Comparison of ENCODE assay signal across 8 cellular contexts in the genomic region with DNA sequence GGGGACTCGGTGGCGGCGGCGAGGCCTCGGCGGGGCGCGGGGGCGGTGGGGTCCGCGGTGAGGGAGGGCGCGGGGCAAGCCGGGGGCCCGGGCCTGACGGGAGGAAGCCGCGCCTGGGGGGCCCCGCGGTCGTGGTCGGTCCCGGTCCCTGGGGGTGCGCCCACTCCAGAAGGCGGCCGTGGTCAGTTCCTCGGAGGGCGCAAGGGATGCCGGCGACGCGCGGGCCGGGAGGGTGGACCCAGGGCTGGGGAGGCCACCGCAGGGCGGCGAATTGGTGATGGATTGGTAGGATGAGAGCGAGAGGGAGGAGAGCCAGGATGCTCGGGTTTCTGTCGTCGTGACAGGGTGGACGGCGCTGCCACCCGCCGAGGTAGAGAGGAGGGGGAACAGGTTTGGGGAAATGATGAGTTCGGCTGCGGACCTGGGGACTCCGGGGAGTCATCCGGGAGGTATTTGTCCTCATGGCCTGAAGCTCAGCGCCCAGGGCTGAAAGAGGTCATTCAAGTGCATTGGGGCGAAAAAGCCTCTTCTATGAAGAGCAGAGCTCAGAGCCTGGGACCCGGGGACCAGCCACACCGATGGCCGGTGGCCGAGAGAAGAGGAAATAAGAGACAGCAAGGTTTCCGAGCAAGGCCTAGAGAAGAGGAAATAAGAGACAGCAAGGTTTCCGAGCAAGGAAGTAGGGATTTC. TPM values are rescaled to one million over a fixed set of nuclear protein-coding genes. Genes with fewer than 3 reads are reported as not detected.
A peak's percentile ranks its signal among the peaks of the same experiment; 100 is the strongest.
DNase-seq lines count a peak whose midpoint lies in the region; ATAC-seq and TF ChIP-seq lines count a peak whose summit lies in the region.

No MANE protein-coding gene starts in this region.

- peak; percentile 38 for ATAC-seq in HG02759 (IDR thresholded peaks at IDR 0.05; ENCODE audit: unreplicated experiment)

- peak overlapping the region; percentile 98 for H3K4me3 Mint-ChIP-seq in stimulated activated naive CD8-positive, alpha-beta T cell treated with anti-CD3 and anti-CD28 coated beads, Interleukin-15, Interleukin-2, amounts not matched to agents 100 ng/mL and 50 ng/mL, for 24 hours

- H3K27me3 ChIP-seq in mononuclear cell (ENCODE audit: insufficient read depth, low read length): no peaks in the 10 kb centered on the region

- DNase-seq in NCI-H82 (lab: John Stamatoyannopoulos, UW): peak; percentile 45
- DNase-seq in NCI-H82 treated with DMSO at 0.1 percent for 48 hours (lab: John Stamatoyannopoulos, UW; ENCODE audit: unreplicated experiment): no peak
- DNase-seq in NCI-H146 treated with DMSO at 0.1 percent for 48 hours (lab: John Stamatoyannopoulos, UW; ENCODE audit: unreplicated experiment): peak; percentile 0
- DNase-seq in activated CD8-positive, alpha-beta memory T cell treated with anti-CD3 and anti-CD28 coated beads, Interleukin-2, amount 50 U/mL, for 4 hours: peak; percentile 32
- DNase-seq in epithelial cell of esophagus (ENCODE audit: low read depth): peak; percentile 21

- H3K4me3 ChIP-seq in epithelial cell of esophagus (ENCODE audit: low read length): peak overlapping the region; percentile 68
- H3K4me3 ChIP-seq in mononuclear cell (ENCODE audit: low read length): peak overlapping the region; percentile 67

- no peak for TF ChIP-seq CTCF in epithelial cell of esophagus (IDR thresholded peaks at IDR 0.05; ENCODE audit: insufficient read depth, low read depth, low read length, missing control alignments)

- H3K9me3 ChIP-seq in mononuclear cell (ENCODE audit: low read depth, low read length): no peaks in the 10 kb centered on the region

- peaks cover 23% of the 10 kb centered on the region for H3K36me3 Mint-ChIP-seq in stimulated activated naive CD8-positive, alpha-beta T cell treated with anti-CD3 and anti-CD28 coated beads, Interleukin-15, Interleukin-2, amounts not matched to agents 100 ng/mL and 50 ng/mL, for 24 hours (ENCODE audit: low read depth)

- peaks cover 40% of the 10 kb centered on the region for H3K4me1 ChIP-seq in mononuclear cell (ENCODE audit: insufficient read depth, low read length)

- no peaks in the 10 kb centered on the region for H3K9me3 Mint-ChIP-seq in stimulated activated naive CD8-positive, alpha-beta T cell treated with anti-CD3 and anti-CD28 coated beads, Interleukin-15, Interleukin-2, amounts not matched to agents 100 ng/mL and 50 ng/mL, for 24 hours

- peak overlapping the region; percentile 85 for H3K27ac Mint-ChIP-seq in stimulated activated naive CD8-positive, alpha-beta T cell treated with anti-CD3 and anti-CD28 coated beads, Interleukin-15, Interleukin-2, amounts not matched to agents 100 ng/mL and 50 ng/mL, for 24 hours

- no peaks in the 10 kb centered on the region for H3K27me3 Mint-ChIP-seq in stimulated activated naive CD8-positive, alpha-beta T cell treated with anti-CD3 and anti-CD28 coated beads, Interleukin-15, Interleukin-2, amounts not matched to agents 100 ng/mL and 50 ng/mL, for 24 hours

- H3K4me1 Mint-ChIP-seq in stimulated activated naive CD8-positive, alpha-beta T cell treated with anti-CD3 and anti-CD28 coated beads, Interleukin-15, Interleukin-2, amounts not matched to agents 100 ng/mL and 50 ng/mL, for 24 hours (ENCODE audit: low read depth): peaks cover 32% of the 10 kb centered on the region

RNA-seq across cellular contexts. Expression of gene GNG10, which starts 0.5 kb away (rescaled TPM):
- 41.8 TPM for total RNA-seq in mononuclear cell

RNA-seq across cellular contexts. Expression of gene DNAJC25, which starts 30.8 kb away (rescaled TPM):
- 4.9 TPM for total RNA-seq in mononuclear cell
